In genomic region chr6:72621243-72622093, GRCh38 we compare ENCODE assay signal across 8 cellular contexts. TPM values are rescaled to one million over a fixed set of nuclear protein-coding genes. Genes with fewer than 3 reads are reported as not detected.
DNase-seq lines count a peak whose midpoint lies in the region; ATAC-seq, FAIRE-seq and TF ChIP-seq lines count a peak whose summit lies in the region.

Gene KCNQ5 (plus strand): TSS chr6:72622064.

- FAIRE-seq in frontal cortex (lab: Jason Lieb, UNC) = no peak

- DNase-seq in Right ventricle myocardium superior (no peak), left ventricle myocardium superior (no peak), LNCaP clone FGC (ENCODE audit: low read depth) (no peak), frontal cortex (ENCODE audit: low spot score in 2 of 2) (no peak), trophoblast cell (peak in 1 of 2 donors; percentile 14), SW 1271 (lab: John Stamatoyannopoulos, UW) (no peak)
- peak; percentile 54 to 62 for DNase-seq in activated T-cell treated with anti-CD3 and anti-CD28 coated beads, Interleukin-2, amount 50 U/mL, for 48 hours

- H4K91ac ChIP-seq in trophoblast cell (ENCODE audit: low read depth, low read length) = peak within 1 kb of the TSS; percentile 84

- no CpG with 5 or more reads among the region's 62 CpGs for WGBS in trophoblast cell (ENCODE audit: extremely low coverage, insufficient coverage, insufficient read length)

- H2AFZ ChIP-seq in trophoblast cell (ENCODE audit: insufficient read depth, low read length, poor library complexity) = peak within 1 kb of the TSS; percentile 74

- H3K9ac ChIP-seq in trophoblast cell (ENCODE audit: low read length) = peak within 1 kb of the TSS; percentile 24

- H3K79me2 ChIP-seq in trophoblast cell (ENCODE audit: control insufficient read depth, insufficient read depth, low read length, poor library complexity) = peaks cover 9% of the 10 kb centered on the region

- peak within 1 kb of the TSS; percentile 67 for H2BK120ac ChIP-seq in trophoblast cell (ENCODE audit: insufficient read depth, low read length, poor library complexity)

- peak within 1 kb of the TSS; percentile 42 for H2BK5ac ChIP-seq in trophoblast cell (ENCODE audit: low read depth, low read length, poor library complexity)

- peak within 1 kb of the TSS; percentile 9 for H3K27ac ChIP-seq in trophoblast cell (ENCODE audit: low read depth, low read length)

- intact Hi-C loops in Right ventricle myocardium superior (cut with DNase I) (loop anchor here (10.0 kb wide), 1 partner anchor 503 kb away; no protein-coding TSS in a partner anchor), left ventricle myocardium superior (cut with micrococcal nuclease) (no loop called here)

- no peaks in the 10 kb centered on the region for H3K9me3 ChIP-seq in trophoblast cell (ENCODE audit: insufficient read depth, low read depth, low read length)

- peak within 1 kb of the TSS; percentile 89 for H2BK12ac ChIP-seq in trophoblast cell (ENCODE audit: low read length)

- peak within 1 kb of the TSS; percentile 62 for H4K8ac ChIP-seq in trophoblast cell (ENCODE audit: low read depth, low read length)

- H3K4me2 ChIP-seq in trophoblast cell (ENCODE audit: low read length) = peak within 1 kb of the TSS; percentile 95

- peak within 1 kb of the TSS; percentile 70 for H3K4ac ChIP-seq in trophoblast cell (ENCODE audit: low read depth, low read length)

- H2AK5ac ChIP-seq in trophoblast cell (ENCODE audit: low read length) = peak within 1 kb of the TSS; percentile 51

- H3K23ac ChIP-seq in trophoblast cell (ENCODE audit: low read length) = no peak within 1 kb of the TSS

- H3K27me3 ChIP-seq in trophoblast cell (ENCODE audit: insufficient read depth, low read length) = peaks cover 2% of the 10 kb centered on the region

- H3K14ac ChIP-seq in trophoblast cell (ENCODE audit: low read length) = peak within 1 kb of the TSS; percentile 77

- no peaks in the 10 kb centered on the region for H3K36me3 ChIP-seq in trophoblast cell (ENCODE audit: control insufficient read depth in 1 of 2, insufficient read depth in 2 of 2, low read length in 2 of 2)

- no peak for TF ChIP-seq CTCF in LNCaP clone FGC (IDR thresholded peaks at IDR 0.05; ENCODE audit: control insufficient read depth, extremely low read depth, insufficient read depth)

- peak within 1 kb of the TSS; percentile 20 for H4K12ac ChIP-seq in trophoblast cell (ENCODE audit: low read depth, low read length)

- ATAC-seq in Right ventricle myocardium superior (ENCODE audit: poor library complexity) (peak; percentile 25), left ventricle myocardium superior (no peak), HG03097 (IDR thresholded peaks at IDR 0.05; ENCODE audit: low FRiP score, unreplicated experiment) (no peak)

- peak within 1 kb of the TSS; percentile 55 for H3K4me3 ChIP-seq in LNCaP clone FGC (ENCODE audit: low read depth, low read length)
- peak within 1 kb of the TSS; percentile 74 for H3K4me3 ChIP-seq in trophoblast cell (ENCODE audit: low read depth, low read length)

- peak within 1 kb of the TSS; percentile 81 for H3K18ac ChIP-seq in trophoblast cell (ENCODE audit: low read length)

- peaks cover 14 to 15% of the 10 kb centered on the region in 2 experiments for H3K4me1 ChIP-seq in trophoblast cell (ENCODE audit: control insufficient read depth in 1 of 2, insufficient read depth in 2 of 2, low read length in 2 of 2)

- H3K79me1 ChIP-seq in trophoblast cell (ENCODE audit: low read length) = peaks cover 21% of the 10 kb centered on the region

RNA-seq across cellular contexts. Expression of gene KCNQ5, which starts in this region (rescaled TPM):
- total RNA-seq in Right ventricle myocardium superior = not detected
- total RNA-seq in left ventricle myocardium superior = not detected
- total RNA-seq in frontal cortex = 12.6 TPM
- polyA plus RNA-seq in trophoblast cell (2013) = 5.7 and 5.9 TPM in 2 replicates

Comparison
In these comparisons a context has a peak if more than half of its experiments do, and no peak if none do; other contexts are left out.
1. RNA of gene KCNQ5 (total RNA-seq): 12.6 TPM in frontal cortex (single experiment); not detected in Right ventricle myocardium superior (single experiment) and not detected in left ventricle myocardium superior (single experiment); every median in the first group is over 10 times any median in the second.
2. Peak in ATAC-seq in Right ventricle myocardium superior; RNA of the gene not detected or under 1 TPM.
3. DNase-seq: peak in activated T-cell treated with anti-CD3 and anti-CD28 coated beads, Interleukin-2, amount 50 U/mL, for 48 hours (2 of 2); none in Right ventricle myocardium superior (single experiment), left ventricle myocardium superior (single experiment), LNCaP clone FGC (single experiment), frontal cortex (0 of 2) and SW 1271 (0 of 2).